In genomic region chr7:20440472-20441105, GRCh38 we compare ENCODE assay signal across 9 cellular contexts.
DNase-seq lines count a peak whose midpoint lies in the region; ATAC-seq and TF ChIP-seq lines count a peak whose summit lies in the region.
"Had no signal": no experiment of that assay in that cellular context is flagged by ENCODE, and none has a peak within 500 bp of the region (broad histone marks: within the 10 kb centered on the region; RNA-seq: fewer than 3 reads in every experiment).

No MANE protein-coding gene starts in this region.

- H3K27ac Mint-ChIP-seq in stimulated activated naive B cell treated with anti-CD40 and anti-IgM and Interleukin-4, amounts not matched to agents 10 μg/mL and 1 μg/mL and 100 μg/mL, for 72 hours, result no peak overlapping the region

- peaks cover 0 to 7% of the 10 kb centered on the region in 2 donors for H3K9me3 Mint-ChIP-seq in stimulated activated naive B cell treated with anti-CD40 and anti-IgM and Interleukin-4, amounts not matched to agents 10 μg/mL and 1 μg/mL and 100 μg/mL, for 72 hours

- H3K9me3 ChIP-seq in heart left ventricle (peaks cover 0 to 13% (median 0%) of the 10 kb centered on the region in 12 donors), right atrium auricular region (peaks cover 5 to 9% of the 10 kb centered on the region in 2 donors)

- peaks cover 8 to 34% of the 10 kb centered on the region in 2 donors for H3K27me3 Mint-ChIP-seq in stimulated activated naive B cell treated with anti-CD40 and anti-IgM and Interleukin-4, amounts not matched to agents 10 μg/mL and 1 μg/mL and 100 μg/mL, for 72 hours

- intact Hi-C loops in heart left ventricle (cut with DNase I), result no loop called here

- H3K4me1 ChIP-seq in heart left ventricle, result peaks cover 0 to 8% (median 3%) of the 10 kb centered on the region in 12 donors
- peaks cover 0 to 7% of the 10 kb centered on the region in 2 donors for H3K4me1 ChIP-seq in right atrium auricular region
- peaks cover 4% of the 10 kb centered on the region for H3K4me1 ChIP-seq in urinary bladder (ENCODE audit: insufficient read depth)

- no peaks in the 10 kb centered on the region for H3K36me3 ChIP-seq in heart left ventricle
- H3K36me3 ChIP-seq in right atrium auricular region, result no peaks in the 10 kb centered on the region
- no peaks in the 10 kb centered on the region for H3K36me3 ChIP-seq in urinary bladder (ENCODE audit: insufficient read depth)

- H3K4me3 Mint-ChIP-seq in stimulated activated naive B cell treated with anti-CD40 and anti-IgM and Interleukin-4, amounts not matched to agents 10 μg/mL and 1 μg/mL and 100 μg/mL, for 72 hours, result no peak overlapping the region

- H3K27me3 ChIP-seq in heart left ventricle, result peaks cover 0 to 3% (median 0%) of the 10 kb centered on the region in 9 donors
- no peaks in the 10 kb centered on the region for H3K27me3 ChIP-seq in right atrium auricular region

- H3K4me3 ChIP-seq in heart left ventricle, result no peak overlapping the region
- no peak overlapping the region for H3K4me3 ChIP-seq in right atrium auricular region
- H3K4me3 ChIP-seq in urinary bladder (ENCODE audit: low read depth, low read length), result no peak overlapping the region
- H3K4me3 ChIP-seq: SK-N-MC had no signal

- DNase-seq in heart left ventricle, result peak in 1 of 5 donors; percentile 15
- no peak for DNase-seq in right atrium auricular region (ENCODE audit: low spot score)
- DNase-seq in RPMI7951 (ENCODE audit: low read depth), result peak; percentile 51
- DNase-seq in germinal center (ENCODE audit: low spot score), result peak; percentile 25
- no peak for DNase-seq in effector CD4-positive, alpha-beta T cell
- DNase-seq in stimulated activated naive B cell treated with anti-CD40 and anti-IgM and Interleukin-4, amounts not matched to agents 10 μg/mL and 1 μg/mL and 100 μg/mL, for 72 hours, result no peak
- no peak for DNase-seq in NCI-H345 (lab: John Stamatoyannopoulos, UW)

- H3K27ac ChIP-seq in heart left ventricle, result no peak overlapping the region
- no peak overlapping the region for H3K27ac ChIP-seq in right atrium auricular region
- H3K27ac ChIP-seq in urinary bladder (ENCODE audit: low read depth), result peak overlapping the region; percentile 6
- H3K27ac ChIP-seq: SK-N-MC had no signal

- no peak for TF ChIP-seq POLR2A in heart left ventricle (IDR thresholded peaks at IDR 0.05)

- H3K36me3 Mint-ChIP-seq in stimulated activated naive B cell treated with anti-CD40 and anti-IgM and Interleukin-4, amounts not matched to agents 10 μg/mL and 1 μg/mL and 100 μg/mL, for 72 hours, result no peaks in the 10 kb centered on the region

- TF ChIP-seq CTCF in heart left ventricle (IDR thresholded peaks at IDR 0.05), result peak in 9 of 12 donors; percentile 14 to 41 (median 29)
- TF ChIP-seq CTCF in right atrium auricular region (IDR thresholded peaks at IDR 0.05), result peak in 1 of 2 donors; percentile 48

- 70 to 77% (median 75%) methylated on average over 9 of the region's 9 CpGs for WGBS in heart left ventricle, 4 donors
- WGBS in urinary bladder, result 83% methylated on average over 9 of the region's 9 CpGs

- ATAC-seq in heart left ventricle, result no peak
- ATAC-seq in stimulated activated naive B cell treated with anti-CD40 and anti-IgM and Interleukin-4, amounts not matched to agents 10 μg/mL and 1 μg/mL and 100 μg/mL, for 72 hours (replicated peaks), result no peak

- H3K4me1 Mint-ChIP-seq in stimulated activated naive B cell treated with anti-CD40 and anti-IgM and Interleukin-4, amounts not matched to agents 10 μg/mL and 1 μg/mL and 100 μg/mL, for 72 hours, result peaks cover 12 to 51% of the 10 kb centered on the region in 2 donors

Comparison
In these comparisons a context has a peak if more than half of its experiments do, and no peak if none do; other contexts are left out.
1. DNase-seq: peak in RPMI7951 (single experiment) and germinal center (single experiment); none in right atrium auricular region (single experiment), effector CD4-positive, alpha-beta T cell (single experiment), stimulated activated naive B cell treated with anti-CD40 and anti-IgM and Interleukin-4, amounts not matched to agents 10 μg/mL and 1 μg/mL and 100 μg/mL, for 72 hours (single experiment) and NCI-H345 (single experiment).